ENCODE assay signal across 19 cellular contexts in the genomic region with DNA sequence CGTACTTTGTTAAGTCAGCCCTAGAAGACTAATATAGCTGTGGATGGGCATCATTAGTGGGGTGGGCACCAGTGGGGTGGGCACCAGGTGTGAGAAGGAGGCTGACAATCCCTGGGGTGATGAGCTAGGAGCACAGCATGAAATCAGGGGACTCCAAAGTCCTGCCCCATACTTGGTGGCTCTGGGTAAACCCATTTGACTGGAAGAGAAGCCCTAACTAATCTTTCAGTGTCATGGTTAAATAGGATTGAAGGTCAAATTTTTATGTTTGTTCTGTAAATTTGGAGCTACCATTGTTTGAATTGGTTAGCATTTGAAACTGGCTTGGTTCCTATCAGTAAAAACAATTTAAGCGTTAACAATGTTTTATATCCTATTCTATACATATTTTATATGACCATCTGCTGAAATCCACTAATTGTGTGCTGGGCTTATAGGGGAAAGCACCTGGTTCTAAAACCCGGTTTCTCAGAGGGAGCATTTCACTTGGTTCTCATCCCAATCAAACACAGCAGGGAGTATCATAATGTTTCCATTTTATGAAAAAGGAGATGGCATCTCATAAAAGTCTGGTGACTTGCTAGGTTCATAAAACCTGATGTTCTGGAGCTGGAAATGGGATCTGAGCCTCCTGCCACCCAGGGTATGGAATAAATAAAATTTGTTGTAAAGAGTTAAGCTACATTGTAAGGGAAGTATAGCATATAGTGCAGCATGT.
DNase-seq lines count a peak whose midpoint lies in the region; ATAC-seq, FAIRE-seq and TF ChIP-seq lines count a peak whose summit lies in the region.
"Had no signal": no experiment of that assay in that cellular context is flagged by ENCODE, and none has a peak within 500 bp of the region (broad histone marks: within the 10 kb centered on the region; RNA-seq: fewer than 3 reads in every experiment).

No MANE protein-coding gene starts in this region.

- H2AFZ ChIP-seq in neural progenitor cell (replicated peaks), result no peak overlapping the region

- H3K27me3 ChIP-seq in esophagus muscularis mucosa (no peaks in the 10 kb centered on the region), neural progenitor cell (no peaks in the 10 kb centered on the region), upper lobe of left lung (no peaks in the 10 kb centered on the region), heart right ventricle (no peaks in the 10 kb centered on the region), pancreas (no peaks in the 10 kb centered on the region)

- intact Hi-C loops in esophagus muscularis mucosa (cut with DNase I) (no loop called here), heart right ventricle (cut with DNase I) (no loop called here), pancreas (cut with DNase I) (no loop called here)

- DNase-seq in NCI-H524 treated with DMSO at 0.1 percent for 48 hours (lab: John Stamatoyannopoulos, UW) (peak; percentile 8), NCI-H524 (lab: John Stamatoyannopoulos, UW) (no peak), esophagus muscularis mucosa (ENCODE audit: extremely low spot score) (no peak), neural progenitor cell (ENCODE audit: low spot score) (no peak), upper lobe of left lung (no peak), heart right ventricle (no peak), pancreas (no peak)
- DNase-seq: Caco-2; DMS79; NCI-H187 treated with DMSO at 0.1 percent for 48 hours; NCI-H510A; NK-92 treated with Interleukin-12 subunit alpha and Interleukin-12 subunit beta, amount 100 ng/mL, for 24 hours; OCI-M1; RPMI8226 had no signal

- no peak overlapping the region for H3K4me2 ChIP-seq in neural progenitor cell

- TF ChIP-seq EP300 in esophagus muscularis mucosa (IDR thresholded peaks at IDR 0.05), result no peak
- no peak for TF ChIP-seq EP300 in upper lobe of left lung (IDR thresholded peaks at IDR 0.05)

- H3K9me3 ChIP-seq in esophagus muscularis mucosa (no peaks in the 10 kb centered on the region), neural progenitor cell (ENCODE audit: low read depth) (no peaks in the 10 kb centered on the region), upper lobe of left lung (no peaks in the 10 kb centered on the region), heart right ventricle (no peaks in the 10 kb centered on the region), pancreas (no peaks in the 10 kb centered on the region)
- H3K9me3 ChIP-seq: Caco-2, HAP-1 had no signal

- no peak for ATAC-seq in upper lobe of left lung (ENCODE audit: low FRiP score in 2 of 2)
- no peak for ATAC-seq in heart right ventricle
- no peak for ATAC-seq in pancreas
- ATAC-seq in GM19452 (IDR thresholded peaks at IDR 0.05; ENCODE audit: unreplicated experiment), result no peak

- no peak for TF ChIP-seq POLR2A in esophagus muscularis mucosa (IDR thresholded peaks at IDR 0.05; ENCODE audit: low read depth)
- no peak for TF ChIP-seq POLR2A in upper lobe of left lung (IDR thresholded peaks at IDR 0.05)

- no peak overlapping the region for H3K4me3 ChIP-seq in esophagus muscularis mucosa
- H3K4me3 ChIP-seq in neural progenitor cell, result no peak overlapping the region
- H3K4me3 ChIP-seq in upper lobe of left lung, result no peak overlapping the region
- no peak overlapping the region for H3K4me3 ChIP-seq in heart right ventricle
- H3K4me3 ChIP-seq in pancreas, result no peak overlapping the region
- H3K4me3 ChIP-seq: HAP-1 had no signal

- no peaks in the 10 kb centered on the region for H3F3A ChIP-seq in neural progenitor cell (ENCODE audit: low read depth)

- no peak overlapping the region for H3K9ac ChIP-seq in neural progenitor cell

- H3K4me1 Mint-ChIP-seq in neural progenitor cell, result peaks cover 2% of the 10 kb centered on the region

- peak overlapping the region; percentile 8 for H3K27ac Mint-ChIP-seq in neural progenitor cell

- H3K27me3 Mint-ChIP-seq in neural progenitor cell (ENCODE audit: insufficient read depth, low read depth), result peaks cover 3% of the 10 kb centered on the region

- no peaks in the 10 kb centered on the region for H3K79me2 ChIP-seq in neural progenitor cell (ENCODE audit: low read depth)

- H3K36me3 ChIP-seq in esophagus muscularis mucosa (peaks cover 0 to 47% (median 16%) of the 10 kb centered on the region in 4 donors), neural progenitor cell (no peaks in the 10 kb centered on the region), upper lobe of left lung (peaks cover 0 to 20% (median 4%) of the 10 kb centered on the region in 4 donors), heart right ventricle (no peaks in the 10 kb centered on the region), pancreas (no peaks in the 10 kb centered on the region)
- H3K36me3 ChIP-seq: HAP-1 had no signal

- 75% methylated on average over 3 of the region's 3 CpGs for WGBS in esophagus muscularis mucosa
- WGBS in upper lobe of left lung, 2 donors, result 81 to 84% methylated on average over 3 of the region's 3 CpGs
- 91 to 94% methylated on average over 3 of the region's 3 CpGs for WGBS in heart right ventricle, 2 donors
- WGBS in pancreas, 2 donors, result 49 to 52% methylated on average over 3 of the region's 3 CpGs

- no peak for TF ChIP-seq CTCF in esophagus muscularis mucosa (IDR thresholded peaks at IDR 0.05)
- no peak for TF ChIP-seq CTCF in neural progenitor cell (IDR thresholded peaks at IDR 0.05)
- TF ChIP-seq CTCF in upper lobe of left lung (IDR thresholded peaks at IDR 0.05), result no peak
- no peak for TF ChIP-seq CTCF in heart right ventricle (IDR thresholded peaks at IDR 0.05)
- no peak for TF ChIP-seq CTCF in pancreas (IDR thresholded peaks at IDR 0.05)

- no peaks in the 10 kb centered on the region for H3K9me3 Mint-ChIP-seq in neural progenitor cell

- FAIRE-seq in pancreas (lab: Jason Lieb, UNC), result no peak
- FAIRE-seq: A204.1, GM12891, HTR-8/SVneo had no signal

- peak overlapping the region; percentile 94 to 97 (median 96) for H3K27ac ChIP-seq in esophagus muscularis mucosa (replicated peaks in 1 of 4)
- no peak overlapping the region for H3K27ac ChIP-seq in neural progenitor cell
- H3K27ac ChIP-seq in upper lobe of left lung, result peak overlapping the region in 3 of 4 donors; percentile 23 to 67 (median 58)
- H3K27ac ChIP-seq in heart right ventricle, result no peak overlapping the region
- no peak overlapping the region for H3K27ac ChIP-seq in pancreas

- H4K20me1 ChIP-seq in neural progenitor cell (ENCODE audit: low read depth), result no peaks in the 10 kb centered on the region

- peaks cover 17 to 99% (median 98%) of the 10 kb centered on the region in 4 donors for H3K4me1 ChIP-seq in esophagus muscularis mucosa
- H3K4me1 ChIP-seq in neural progenitor cell, result peaks cover 3% of the 10 kb centered on the region
- H3K4me1 ChIP-seq in upper lobe of left lung, result peaks cover 5 to 26% (median 15%) of the 10 kb centered on the region in 4 donors
- H3K4me1 ChIP-seq in heart right ventricle, result peaks cover 5 to 33% (median 11%) of the 10 kb centered on the region in 9 donors
- no peaks in the 10 kb centered on the region for H3K4me1 ChIP-seq in pancreas
- H3K4me1 ChIP-seq: Caco-2, HAP-1 had no signal

- H3K4me3 Mint-ChIP-seq in neural progenitor cell, result no peak overlapping the region

- H3K36me3 Mint-ChIP-seq in neural progenitor cell, result peaks cover 23% of the 10 kb centered on the region

Comparison
In these comparisons a context has a peak if more than half of its experiments do, and no peak if none do; other contexts are left out.
1. H3K27ac ChIP-seq: peak in esophagus muscularis mucosa (4 of 4) and upper lobe of left lung (3 of 4); none in neural progenitor cell (single experiment), heart right ventricle (0 of 10) and pancreas (0 of 4).